ENCODE assay signal across 1 cellular context in the genomic region with DNA sequence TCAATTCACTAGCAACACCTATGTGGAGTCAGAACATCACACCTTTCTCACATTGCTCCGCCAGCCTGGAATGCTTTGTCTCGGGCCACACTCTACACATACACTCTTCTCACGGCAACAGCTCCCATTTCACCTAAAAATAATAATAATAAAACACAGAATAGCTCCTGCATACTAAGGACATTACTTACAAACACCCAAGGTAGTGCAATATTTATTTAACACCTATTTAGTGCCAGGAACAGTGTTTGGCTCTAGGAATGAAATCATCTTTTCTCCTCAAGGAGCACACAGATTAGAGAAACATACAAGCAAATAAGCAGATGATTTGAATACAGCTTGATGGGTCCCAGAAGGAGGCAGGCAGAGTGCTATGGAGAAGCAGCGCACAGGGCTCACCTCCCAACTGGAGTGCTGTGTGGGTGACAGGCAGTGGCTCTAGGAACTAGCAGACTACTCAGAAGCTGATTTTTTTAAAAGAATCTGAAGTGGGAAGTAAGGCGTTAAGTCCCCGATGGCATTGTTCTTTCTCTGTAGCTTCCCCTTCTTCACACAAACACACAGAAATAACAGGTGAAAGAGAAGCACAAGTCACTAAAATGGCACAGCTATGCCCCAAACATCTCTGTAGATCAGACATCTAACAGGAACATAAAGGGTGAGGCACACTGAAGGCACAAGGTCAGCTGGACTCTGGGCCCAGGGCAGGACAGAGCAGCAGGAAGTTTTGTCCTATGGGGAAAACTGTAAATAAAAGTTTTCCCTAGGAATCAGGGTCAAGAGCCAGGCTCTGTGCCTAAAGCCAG.
TF ChIP-seq lines count a peak whose summit lies in the region.

No MANE protein-coding gene starts in this region.

TF ChIP-seq in HepG2, 621 proteins besides CTCF, POLR2A, EP300 and RAD21 (continued from another document and continues in another):
- TF ChIP-seq, protein P1, sequence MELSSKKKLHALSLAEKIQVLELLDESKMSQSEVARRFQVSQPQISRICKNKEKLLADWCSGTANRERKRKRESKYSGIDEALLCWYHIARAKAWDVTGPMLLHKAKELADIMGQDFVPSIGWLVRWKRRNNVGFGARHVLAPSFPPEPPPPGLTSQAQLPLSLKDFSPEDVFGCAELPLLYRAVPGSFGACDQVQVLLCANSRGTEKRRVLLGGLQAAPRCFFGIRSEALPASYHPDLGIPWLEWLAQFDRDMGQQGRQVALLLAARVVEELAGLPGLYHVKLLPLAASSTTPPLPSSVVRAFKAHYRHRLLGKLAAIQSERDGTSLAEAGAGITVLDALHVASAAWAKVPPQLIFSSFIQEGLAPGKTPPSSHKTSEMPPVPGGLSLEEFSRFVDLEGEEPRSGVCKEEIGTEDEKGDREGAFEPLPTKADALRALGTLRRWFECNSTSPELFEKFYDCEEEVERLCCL (CRISPR knock-in tag; IDR thresholded peaks at IDR 0.05; ENCODE audit: borderline replicate concordance), result no peak
- TF ChIP-seq TBX2 (CRISPR knock-in tag; IDR thresholded peaks at IDR 0.05; ENCODE audit: borderline replicate concordance) (peak; percentile 61; the same call in 1 of the 2 replicates), ZNF33A (CRISPR knock-in tag; IDR thresholded peaks at IDR 0.05; ENCODE audit: borderline replicate concordance) (no peak), KLF12 (CRISPR knock-in tag; IDR thresholded peaks at IDR 0.05; ENCODE audit: borderline replicate concordance) (no peak), NONO (IDR thresholded peaks at IDR 0.05) (no peak), NONO (CRISPR knock-in tag; conservative IDR thresholded peaks at IDR 0.05) (no peak), ZNF781 (CRISPR knock-in tag; IDR thresholded peaks at IDR 0.05; ENCODE audit: borderline replicate concordance, not compliant biosample characterization) (no peak), MAFF (IDR thresholded peaks at IDR 0.05; ENCODE audit: low read depth, low read length) (no peak), POGZ (CRISPR knock-in tag; IDR thresholded peaks at IDR 0.05) (peak; percentile 70), BRD4 (CRISPR knock-in tag; IDR thresholded peaks at IDR 0.05) (no peak), NR1H2 (CRISPR knock-in tag; IDR thresholded peaks at IDR 0.05; ENCODE audit: borderline replicate concordance, low read depth) (no peak), NFIB (CRISPR knock-in tag; IDR thresholded peaks at IDR 0.05; ENCODE audit: borderline replicate concordance) (no peak), EED (CRISPR knock-in tag; IDR thresholded peaks at IDR 0.05) (no peak), WIZ (CRISPR knock-in tag; IDR thresholded peaks at IDR 0.05) (no peak), FIP1L1 (IDR thresholded peaks at IDR 0.05; ENCODE audit: borderline replicate concordance, insufficient read depth, low read depth, low read length) (no peak), ZNF615 (CRISPR knock-in tag; IDR thresholded peaks at IDR 0.05; ENCODE audit: borderline replicate concordance) (no peak), ZNF143 (CRISPR knock-in tag; IDR thresholded peaks at IDR 0.05) (no peak), SAFB2 (CRISPR knock-in tag; IDR thresholded peaks at IDR 0.05; ENCODE audit: borderline replicate concordance, low read depth) (no peak), ZNF567 (CRISPR knock-in tag; IDR thresholded peaks at IDR 0.05; ENCODE audit: borderline replicate concordance) (no peak), ZNF577 (CRISPR knock-in tag; IDR thresholded peaks at IDR 0.05; ENCODE audit: borderline replicate concordance, low read depth) (no peak), ISL2 (CRISPR knock-in tag; IDR thresholded peaks at IDR 0.05) (no peak), SRSF9 (IDR thresholded peaks at IDR 0.05; ENCODE audit: borderline replicate concordance, insufficient read depth, low read depth, low read length, poor library complexity, severe bottlenecking) (no peak), ZNF816 (CRISPR knock-in tag; IDR thresholded peaks at IDR 0.05; ENCODE audit: borderline replicate concordance) (no peak), ZNF629 (CRISPR knock-in tag; conservative IDR thresholded peaks at IDR 0.05) (no peak), SCMH1 (CRISPR knock-in tag; IDR thresholded peaks at IDR 0.05; ENCODE audit: borderline replicate concordance) (no peak), HCFC1 (IDR thresholded peaks at IDR 0.05; ENCODE audit: low read depth, low read length) (no peak), ELF1 (CRISPR knock-in tag; IDR thresholded peaks at IDR 0.05) (peak; percentile 28; the same call in 1 of the 2 replicates), ZNF460 (CRISPR knock-in tag; IDR thresholded peaks at IDR 0.05; ENCODE audit: borderline replicate concordance) (no peak), NR2C2 (CRISPR knock-in tag; IDR thresholded peaks at IDR 0.05; ENCODE audit: borderline replicate concordance) (no peak), ZNF703 (CRISPR knock-in tag; IDR thresholded peaks at IDR 0.05; ENCODE audit: borderline replicate concordance) (no peak), YEATS4 (CRISPR knock-in tag; IDR thresholded peaks at IDR 0.05; ENCODE audit: borderline replicate concordance) (no peak), HNRNPH1 (optimal IDR thresholded peaks at IDR 0.05; ENCODE audit: low read depth, low read length) (no peak), ZNF761 (CRISPR knock-in tag; conservative IDR thresholded peaks at IDR 0.05) (no peak), TBL1XR1 (IDR thresholded peaks at IDR 0.05; ENCODE audit: borderline replicate concordance, low read length, partially characterized antibody) (no peak), SUZ12 (IDR thresholded peaks at IDR 0.05; ENCODE audit: low read depth, low read length) (no peak), TEAD3 (CRISPR knock-in tag; optimal IDR thresholded peaks at IDR 0.05; ENCODE audit: borderline replicate concordance) (no peak), SRY (CRISPR knock-in tag; IDR thresholded peaks at IDR 0.05) (no peak), HDAC2 (CRISPR knock-in tag; IDR thresholded peaks at IDR 0.05) (peak; percentile 73), ASH2L (IDR thresholded peaks at IDR 0.05; ENCODE audit: insufficient read length, low read depth, low read length) (peak; percentile 36), EEA1 (CRISPR knock-in tag; IDR thresholded peaks at IDR 0.05; ENCODE audit: borderline replicate concordance) (no peak), MTA1 (CRISPR knock-in tag; IDR thresholded peaks at IDR 0.05; ENCODE audit: borderline replicate concordance) (no peak)
- TF ChIP-seq, protein P2, sequence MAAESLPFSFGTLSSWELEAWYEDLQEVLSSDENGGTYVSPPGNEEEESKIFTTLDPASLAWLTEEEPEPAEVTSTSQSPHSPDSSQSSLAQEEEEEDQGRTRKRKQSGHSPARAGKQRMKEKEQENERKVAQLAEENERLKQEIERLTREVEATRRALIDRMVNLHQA (CRISPR knock-in tag; IDR thresholded peaks at IDR 0.05), result no peak
- TF ChIP-seq, protein P3, sequence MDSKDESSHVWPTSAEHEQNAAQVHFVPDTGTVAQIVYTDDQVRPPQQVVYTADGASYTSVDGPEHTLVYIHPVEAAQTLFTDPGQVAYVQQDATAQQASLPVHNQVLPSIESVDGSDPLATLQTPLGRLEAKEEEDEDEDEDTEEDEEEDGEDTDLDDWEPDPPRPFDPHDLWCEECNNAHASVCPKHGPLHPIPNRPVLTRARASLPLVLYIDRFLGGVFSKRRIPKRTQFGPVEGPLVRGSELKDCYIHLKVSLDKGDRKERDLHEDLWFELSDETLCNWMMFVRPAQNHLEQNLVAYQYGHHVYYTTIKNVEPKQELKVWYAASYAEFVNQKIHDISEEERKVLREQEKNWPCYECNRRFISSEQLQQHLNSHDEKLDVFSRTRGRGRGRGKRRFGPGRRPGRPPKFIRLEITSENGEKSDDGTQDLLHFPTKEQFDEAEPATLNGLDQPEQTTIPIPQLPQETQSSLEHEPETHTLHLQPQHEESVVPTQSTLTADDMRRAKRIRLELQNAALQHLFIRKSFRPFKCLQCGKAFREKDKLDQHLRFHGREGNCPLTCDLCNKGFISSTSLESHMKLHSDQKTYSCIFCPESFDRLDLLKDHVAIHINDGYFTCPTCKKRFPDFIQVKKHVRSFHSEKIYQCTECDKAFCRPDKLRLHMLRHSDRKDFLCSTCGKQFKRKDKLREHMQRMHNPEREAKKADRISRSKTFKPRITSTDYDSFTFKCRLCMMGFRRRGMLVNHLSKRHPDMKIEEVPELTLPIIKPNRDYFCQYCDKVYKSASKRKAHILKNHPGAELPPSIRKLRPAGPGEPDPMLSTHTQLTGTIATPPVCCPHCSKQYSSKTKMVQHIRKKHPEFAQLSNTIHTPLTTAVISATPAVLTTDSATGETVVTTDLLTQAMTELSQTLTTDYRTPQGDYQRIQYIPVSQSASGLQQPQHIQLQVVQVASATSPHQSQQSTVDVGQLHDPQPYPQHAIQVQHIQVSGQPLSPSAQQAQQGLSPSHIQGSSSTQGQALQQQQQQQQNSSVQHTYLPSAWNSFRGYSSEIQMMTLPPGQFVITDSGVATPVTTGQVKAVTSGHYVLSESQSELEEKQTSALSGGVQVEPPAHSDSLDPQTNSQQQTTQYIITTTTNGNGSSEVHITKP (CRISPR knock-in tag; IDR thresholded peaks at IDR 0.05; ENCODE audit: low read depth), result no peak
- TF ChIP-seq, protein P4, sequence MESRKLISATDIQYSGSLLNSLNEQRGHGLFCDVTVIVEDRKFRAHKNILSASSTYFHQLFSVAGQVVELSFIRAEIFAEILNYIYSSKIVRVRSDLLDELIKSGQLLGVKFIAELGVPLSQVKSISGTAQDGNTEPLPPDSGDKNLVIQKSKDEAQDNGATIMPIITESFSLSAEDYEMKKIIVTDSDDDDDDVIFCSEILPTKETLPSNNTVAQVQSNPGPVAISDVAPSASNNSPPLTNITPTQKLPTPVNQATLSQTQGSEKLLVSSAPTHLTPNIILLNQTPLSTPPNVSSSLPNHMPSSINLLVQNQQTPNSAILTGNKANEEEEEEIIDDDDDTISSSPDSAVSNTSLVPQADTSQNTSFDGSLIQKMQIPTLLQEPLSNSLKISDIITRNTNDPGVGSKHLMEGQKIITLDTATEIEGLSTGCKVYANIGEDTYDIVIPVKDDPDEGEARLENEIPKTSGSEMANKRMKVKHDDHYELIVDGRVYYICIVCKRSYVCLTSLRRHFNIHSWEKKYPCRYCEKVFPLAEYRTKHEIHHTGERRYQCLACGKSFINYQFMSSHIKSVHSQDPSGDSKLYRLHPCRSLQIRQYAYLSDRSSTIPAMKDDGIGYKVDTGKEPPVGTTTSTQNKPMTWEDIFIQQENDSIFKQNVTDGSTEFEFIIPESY (CRISPR knock-in tag; IDR thresholded peaks at IDR 0.05), result no peak
- TF ChIP-seq, protein P5, sequence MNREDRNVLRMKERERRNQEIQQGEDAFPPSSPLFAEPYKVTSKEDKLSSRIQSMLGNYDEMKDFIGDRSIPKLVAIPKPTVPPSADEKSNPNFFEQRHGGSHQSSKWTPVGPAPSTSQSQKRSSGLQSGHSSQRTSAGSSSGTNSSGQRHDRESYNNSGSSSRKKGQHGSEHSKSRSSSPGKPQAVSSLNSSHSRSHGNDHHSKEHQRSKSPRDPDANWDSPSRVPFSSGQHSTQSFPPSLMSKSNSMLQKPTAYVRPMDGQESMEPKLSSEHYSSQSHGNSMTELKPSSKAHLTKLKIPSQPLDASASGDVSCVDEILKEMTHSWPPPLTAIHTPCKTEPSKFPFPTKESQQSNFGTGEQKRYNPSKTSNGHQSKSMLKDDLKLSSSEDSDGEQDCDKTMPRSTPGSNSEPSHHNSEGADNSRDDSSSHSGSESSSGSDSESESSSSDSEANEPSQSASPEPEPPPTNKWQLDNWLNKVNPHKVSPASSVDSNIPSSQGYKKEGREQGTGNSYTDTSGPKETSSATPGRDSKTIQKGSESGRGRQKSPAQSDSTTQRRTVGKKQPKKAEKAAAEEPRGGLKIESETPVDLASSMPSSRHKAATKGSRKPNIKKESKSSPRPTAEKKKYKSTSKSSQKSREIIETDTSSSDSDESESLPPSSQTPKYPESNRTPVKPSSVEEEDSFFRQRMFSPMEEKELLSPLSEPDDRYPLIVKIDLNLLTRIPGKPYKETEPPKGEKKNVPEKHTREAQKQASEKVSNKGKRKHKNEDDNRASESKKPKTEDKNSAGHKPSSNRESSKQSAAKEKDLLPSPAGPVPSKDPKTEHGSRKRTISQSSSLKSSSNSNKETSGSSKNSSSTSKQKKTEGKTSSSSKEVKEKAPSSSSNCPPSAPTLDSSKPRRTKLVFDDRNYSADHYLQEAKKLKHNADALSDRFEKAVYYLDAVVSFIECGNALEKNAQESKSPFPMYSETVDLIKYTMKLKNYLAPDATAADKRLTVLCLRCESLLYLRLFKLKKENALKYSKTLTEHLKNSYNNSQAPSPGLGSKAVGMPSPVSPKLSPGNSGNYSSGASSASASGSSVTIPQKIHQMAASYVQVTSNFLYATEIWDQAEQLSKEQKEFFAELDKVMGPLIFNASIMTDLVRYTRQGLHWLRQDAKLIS (CRISPR knock-in tag; IDR thresholded peaks at IDR 0.05), result no peak
- TF ChIP-seq, protein P6, sequence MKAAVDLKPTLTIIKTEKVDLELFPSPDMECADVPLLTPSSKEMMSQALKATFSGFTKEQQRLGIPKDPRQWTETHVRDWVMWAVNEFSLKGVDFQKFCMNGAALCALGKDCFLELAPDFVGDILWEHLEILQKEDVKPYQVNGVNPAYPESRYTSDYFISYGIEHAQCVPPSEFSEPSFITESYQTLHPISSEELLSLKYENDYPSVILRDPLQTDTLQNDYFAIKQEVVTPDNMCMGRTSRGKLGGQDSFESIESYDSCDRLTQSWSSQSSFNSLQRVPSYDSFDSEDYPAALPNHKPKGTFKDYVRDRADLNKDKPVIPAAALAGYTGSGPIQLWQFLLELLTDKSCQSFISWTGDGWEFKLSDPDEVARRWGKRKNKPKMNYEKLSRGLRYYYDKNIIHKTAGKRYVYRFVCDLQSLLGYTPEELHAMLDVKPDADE (CRISPR knock-in tag; IDR thresholded peaks at IDR 0.05), result no peak
- TF ChIP-seq, protein P7, sequence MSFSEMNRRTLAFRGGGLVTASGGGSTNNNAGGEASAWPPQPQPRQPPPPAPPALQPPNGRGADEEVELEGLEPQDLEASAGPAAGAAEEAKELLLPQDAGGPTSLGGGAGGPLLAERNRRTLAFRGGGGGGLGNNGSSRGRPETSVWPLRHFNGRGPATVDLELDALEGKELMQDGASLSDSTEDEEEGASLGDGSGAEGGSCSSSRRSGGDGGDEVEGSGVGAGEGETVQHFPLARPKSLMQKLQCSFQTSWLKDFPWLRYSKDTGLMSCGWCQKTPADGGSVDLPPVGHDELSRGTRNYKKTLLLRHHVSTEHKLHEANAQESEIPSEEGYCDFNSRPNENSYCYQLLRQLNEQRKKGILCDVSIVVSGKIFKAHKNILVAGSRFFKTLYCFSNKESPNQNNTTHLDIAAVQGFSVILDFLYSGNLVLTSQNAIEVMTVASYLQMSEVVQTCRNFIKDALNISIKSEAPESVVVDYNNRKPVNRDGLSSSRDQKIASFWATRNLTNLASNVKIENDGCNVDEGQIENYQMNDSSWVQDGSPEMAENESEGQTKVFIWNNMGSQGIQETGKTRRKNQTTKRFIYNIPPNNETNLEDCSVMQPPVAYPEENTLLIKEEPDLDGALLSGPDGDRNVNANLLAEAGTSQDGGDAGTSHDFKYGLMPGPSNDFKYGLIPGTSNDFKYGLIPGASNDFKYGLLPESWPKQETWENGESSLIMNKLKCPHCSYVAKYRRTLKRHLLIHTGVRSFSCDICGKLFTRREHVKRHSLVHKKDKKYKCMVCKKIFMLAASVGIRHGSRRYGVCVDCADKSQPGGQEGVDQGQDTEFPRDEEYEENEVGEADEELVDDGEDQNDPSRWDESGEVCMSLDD (CRISPR knock-in tag; IDR thresholded peaks at IDR 0.05; ENCODE audit: borderline replicate concordance), result no peak
- TF ChIP-seq, protein P8, sequence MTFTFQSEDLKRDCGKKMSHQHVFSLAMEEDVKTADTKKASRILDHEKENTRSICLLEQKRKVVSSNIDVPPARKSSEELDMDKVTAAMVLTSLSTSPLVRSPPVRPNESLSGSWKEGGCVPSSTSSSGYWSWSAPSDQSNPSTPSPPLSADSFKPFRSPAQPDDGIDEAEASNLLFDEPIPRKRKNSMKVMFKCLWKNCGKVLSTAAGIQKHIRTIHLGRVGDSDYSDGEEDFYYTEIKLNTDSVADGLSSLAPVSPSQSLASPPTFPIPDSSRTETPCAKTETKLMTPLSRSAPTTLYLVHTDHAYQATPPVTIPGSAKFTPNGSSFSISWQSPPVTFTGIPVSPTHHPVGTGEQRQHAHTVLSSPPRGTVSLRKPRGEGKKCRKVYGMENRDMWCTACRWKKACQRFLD (CRISPR knock-in tag; IDR thresholded peaks at IDR 0.05; ENCODE audit: borderline replicate concordance), result no peak
